ENCODE assay signal across 8 cellular contexts in genomic region chr14:103391048-103391447, GRCh38. TPM values are rescaled to one million over a fixed set of nuclear protein-coding genes. Genes with fewer than 3 reads are reported as not detected.
DNase-seq lines count a peak whose midpoint lies in the region; ATAC-seq and TF ChIP-seq lines count a peak whose summit lies in the region.

No MANE protein-coding gene starts in this region.

- H3K27ac Mint-ChIP-seq in activated T-cell treated with anti-CD3 and anti-CD28 coated beads, Interleukin-2, amount 50 U/mL, for 72 hours = no peak overlapping the region

- ATAC-seq in activated T-cell treated with anti-CD3 and anti-CD28 coated beads, Interleukin-2, amount 50 U/mL, for 72 hours (replicated peaks in 1 of 2) = peak; percentile 53 to 60
- ATAC-seq in gastroesophageal sphincter = peak; percentile 46
- no peak for ATAC-seq in GM21723 (IDR thresholded peaks at IDR 0.05; ENCODE audit: unreplicated experiment)

- peaks cover 16 to 83% (median 39%) of the 10 kb centered on the region in 3 donors for H3K4me1 ChIP-seq in gastroesophageal sphincter

- no peak overlapping the region for H3K4me3 ChIP-seq in gastroesophageal sphincter

- H3K36me3 Mint-ChIP-seq in activated T-cell treated with anti-CD3 and anti-CD28 coated beads, Interleukin-2, amount 50 U/mL, for 72 hours (ENCODE audit: insufficient read depth in 2 of 2) = no peaks in the 10 kb centered on the region

- H3K36me3 ChIP-seq in gastroesophageal sphincter = no peaks in the 10 kb centered on the region

- no peaks in the 10 kb centered on the region for H3K27me3 Mint-ChIP-seq in activated T-cell treated with anti-CD3 and anti-CD28 coated beads, Interleukin-2, amount 50 U/mL, for 72 hours (ENCODE audit: low read depth)

- peak; percentile 18 for DNase-seq in stimulated activated CD4-positive, alpha-beta T cell treated with anti-CD3 and anti-CD28 coated beads, Interleukin-1b, Interleukin-23, amount 100 ng/mL, for 48 hours
- DNase-seq in stimulated activated CD4-positive, alpha-beta T cell treated with anti-CD3 and anti-CD28 coated beads, Interleukin-2, amount 100 ng/mL, for 48 hours = no peak
- DNase-seq in NCI-H526 (lab: John Stamatoyannopoulos, UW) = peak; percentile 65 to 80
- peak; percentile 36 to 59 for DNase-seq in activated T-cell treated with anti-CD3 and anti-CD28 coated beads, Interleukin-2, amount 50 U/mL, for 72 hours
- DNase-seq in retina = peak; percentile 25
- DNase-seq in occipital lobe (lab: John Stamatoyannopoulos, UW) = no peak

- no peak for TF ChIP-seq EP300 in gastroesophageal sphincter (IDR thresholded peaks at IDR 0.05)

- H3K4me3 Mint-ChIP-seq in activated T-cell treated with anti-CD3 and anti-CD28 coated beads, Interleukin-2, amount 50 U/mL, for 72 hours = no peak overlapping the region

- 14 to 22% methylated on average over 3 to 4 of the region's 4 CpGs for WGBS in gastroesophageal sphincter (ENCODE audit: low coverage in 1 of 2), 2 donors

- TF ChIP-seq CTCF in gastroesophageal sphincter (IDR thresholded peaks at IDR 0.05) = peak; percentile 50 to 59 (median 54)

- no peaks in the 10 kb centered on the region for H3K27me3 ChIP-seq in gastroesophageal sphincter

- no peaks in the 10 kb centered on the region for H3K9me3 ChIP-seq in gastroesophageal sphincter

- H3K27ac ChIP-seq in gastroesophageal sphincter = no peak overlapping the region

- H3K4me1 Mint-ChIP-seq in activated T-cell treated with anti-CD3 and anti-CD28 coated beads, Interleukin-2, amount 50 U/mL, for 72 hours (ENCODE audit: low read depth) = peaks cover 51% of the 10 kb centered on the region

- TF ChIP-seq POLR2A in gastroesophageal sphincter (IDR thresholded peaks at IDR 0.05) = no peak

- no peaks in the 10 kb centered on the region for H3K9me3 Mint-ChIP-seq in activated T-cell treated with anti-CD3 and anti-CD28 coated beads, Interleukin-2, amount 50 U/mL, for 72 hours

RNA-seq across cellular contexts. Expression of gene MARK3, which starts 5.8 kb away (rescaled TPM):
- 10 to 100 TPM; 80.6 to 95.5 TPM for total RNA-seq in activated T-cell treated with anti-CD3 and anti-CD28 coated beads, Interleukin-2, amount 50 U/mL, for 72 hours
- total RNA-seq in gastroesophageal sphincter (100 to 1,000 TPM in 1 of 4 donors, 10 to 100 TPM in 3; 65.1 to 127 (median 70.4) TPM), occipital lobe (146 TPM)

RNA-seq across cellular contexts. Expression of gene EIF5, which starts 57.0 kb away (rescaled TPM):
- total RNA-seq in activated T-cell treated with anti-CD3 and anti-CD28 coated beads, Interleukin-2, amount 50 U/mL, for 72 hours = 100 to 1,000 TPM; 295 to 377 TPM
- total RNA-seq in gastroesophageal sphincter (100 to 1,000 TPM; 166 to 252 (median 203) TPM), occipital lobe (122 TPM)

Comparison
In these comparisons a context has a peak if more than half of its experiments do, and no peak if none do; other contexts are left out.
1. DNase-seq: peak in stimulated activated CD4-positive, alpha-beta T cell treated with anti-CD3 and anti-CD28 coated beads, Interleukin-1b, Interleukin-23, amount 100 ng/mL, for 48 hours (single experiment), NCI-H526 (2 of 2), activated T-cell treated with anti-CD3 and anti-CD28 coated beads, Interleukin-2, amount 50 U/mL, for 72 hours (2 of 2) and retina (single experiment); none in stimulated activated CD4-positive, alpha-beta T cell treated with anti-CD3 and anti-CD28 coated beads, Interleukin-2, amount 100 ng/mL, for 48 hours (0 of 2) and occipital lobe (single experiment).